19 cellular contexts compared by ENCODE assay signal in the genomic region with DNA sequence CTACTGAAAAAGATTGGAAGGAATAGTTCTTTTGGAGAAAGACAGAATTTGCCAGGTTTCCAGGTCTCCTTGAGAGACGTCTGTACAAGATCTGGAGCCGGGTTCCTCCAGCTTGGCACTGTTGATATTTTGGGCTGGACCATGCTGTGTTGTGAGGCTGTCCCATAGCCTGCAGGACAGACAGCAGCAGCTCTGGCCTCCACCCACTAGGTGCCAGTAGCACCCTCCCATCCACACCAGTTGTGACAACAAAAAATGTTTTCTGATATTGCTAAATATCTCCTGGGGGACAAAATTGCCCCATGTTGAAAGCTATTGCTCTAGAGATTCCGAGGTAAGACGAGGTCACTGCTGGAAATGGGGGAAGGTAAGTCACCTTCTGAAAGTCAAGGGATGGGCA.
DNase-seq lines count a peak whose midpoint lies in the region; FAIRE-seq and TF ChIP-seq lines count a peak whose summit lies in the region.
"Had no signal": no experiment of that assay in that cellular context is flagged by ENCODE, and none has a peak within 500 bp of the region (broad histone marks: within the 10 kb centered on the region; RNA-seq: fewer than 3 reads in every experiment).

No MANE protein-coding gene starts in this region.

- H3K4me1 Mint-ChIP-seq in Calu3 (ENCODE audit: low read depth, unreplicated experiment) (peaks cover 7% of the 10 kb centered on the region), endodermal cell (peaks cover 16% of the 10 kb centered on the region), immature natural killer cell (no peaks in the 10 kb centered on the region)
- H3K4me1 Mint-ChIP-seq: naive thymus-derived CD4-positive, alpha-beta T cell had no signal

- TF ChIP-seq POLR2A in H54 (IDR thresholded peaks at IDR 0.05; ENCODE audit: low read depth, low read length), result no peak
- no peak for TF ChIP-seq POLR2A in suprapubic skin (IDR thresholded peaks at IDR 0.05)

- intact Hi-C loops in Calu3 (cut with micrococcal nuclease; ENCODE audit: unreplicated experiment), result loop anchor here (1.0 to 5.0 kb wide), 2 partner anchors 134 to 356 kb away; no protein-coding TSS in a partner anchor

- H3K4me3 ChIP-seq in endodermal cell (ENCODE audit: low read length) (no peak overlapping the region), suprapubic skin (no peak overlapping the region)
- H3K4me3 ChIP-seq: cardiac muscle cell, heart right ventricle had no signal

- no peak overlapping the region for H3K4me3 Mint-ChIP-seq in Calu3 (ENCODE audit: low read depth, unreplicated experiment)
- H3K4me3 Mint-ChIP-seq in endodermal cell, result no peak overlapping the region
- no peak overlapping the region for H3K4me3 Mint-ChIP-seq in immature natural killer cell
- H3K4me3 Mint-ChIP-seq: CD4-positive, alpha-beta T cell; naive thymus-derived CD4-positive, alpha-beta T cell had no signal

- 91 to 100% methylated on average over 2 to 4 of the region's 4 CpGs for WGBS in endodermal cell (ENCODE audit: insufficient coverage in 1 of 2, insufficient read length in 1 of 2), 2 experiments
- whole genome bisulfite sequencing in suprapubic skin, result 67% methylated on average over 4 of the region's 4 CpGs

- no peaks in the 10 kb centered on the region for H3K36me3 ChIP-seq in endodermal cell (ENCODE audit: control insufficient read depth, insufficient read depth, low read length)
- H3K36me3 ChIP-seq in suprapubic skin, result no peaks in the 10 kb centered on the region
- H3K36me3 ChIP-seq: cardiac muscle cell, heart right ventricle had no signal

- H3K9ac ChIP-seq in endodermal cell (ENCODE audit: extremely low read depth, low read length, poor library complexity, severe bottlenecking), result no peak overlapping the region
- H3K9ac ChIP-seq: KMS-11 had no signal

- DNase-seq in Calu3 (peak; percentile 45), GM13977 (ENCODE audit: low spot score) (no peak), NCI-H69 (lab: John Stamatoyannopoulos, UW) (peak; percentile 16), endodermal cell (no peak), H54 (ENCODE audit: insufficient read length, low spot score) (no peak), suprapubic skin (ENCODE audit: low spot score in 2 of 2) (no peak), immature natural killer cell (no peak)
- DNase-seq in activated T-cell treated with anti-CD3 and anti-CD28 coated beads, Interleukin-2, amount 50 U/mL, for 1 hour, result no peak
- DNase-seq: activated CD8-positive, alpha-beta memory T cell treated with anti-CD3 and anti-CD28 coated beads for 24 hours; activated naive CD4-positive, alpha-beta T cell; CD4-positive, alpha-beta T cell; heart right ventricle; left ventricle myocardium superior; naive thymus-derived CD4-positive, alpha-beta T cell; NCI-H2081 treated with DMSO at 0.1 percent for 48 hours; T-helper 2 cell had no signal

- no peak for TF ChIP-seq EP300 in suprapubic skin (IDR thresholded peaks at IDR 0.05)

- H3K9me3 Mint-ChIP-seq in Calu3 (ENCODE audit: low read depth, unreplicated experiment) (no peaks in the 10 kb centered on the region), endodermal cell (no peaks in the 10 kb centered on the region), immature natural killer cell (no peaks in the 10 kb centered on the region)
- H3K9me3 Mint-ChIP-seq: CD4-positive, alpha-beta T cell had no signal

- in situ Hi-C loops in GM13977 (cut with MboI; ENCODE audit: low pct_unique_long_range_greater_than_20kb, low sequenced_read_pairs, unreplicated experiment), result no loop called here

- BruUV-seq in Calu3 (replicated peaks; lab: Mats Ljungman, UMichigan), result no TSS peak

- H3K27me3 ChIP-seq in endodermal cell (ENCODE audit: control insufficient read depth, insufficient read depth, low read length, poor library complexity, severe bottlenecking), result no peaks in the 10 kb centered on the region
- no peaks in the 10 kb centered on the region for H3K27me3 ChIP-seq in suprapubic skin
- H3K27me3 ChIP-seq: cardiac muscle cell, heart right ventricle had no signal

- H3K4me1 ChIP-seq in endodermal cell (ENCODE audit: control insufficient read depth, insufficient read depth, low read length) (no peaks in the 10 kb centered on the region), suprapubic skin (no peaks in the 10 kb centered on the region)

- H3K9me3 ChIP-seq in endodermal cell (ENCODE audit: control insufficient read depth, low read length), result no peaks in the 10 kb centered on the region
- H3K9me3 ChIP-seq in suprapubic skin, result no peaks in the 10 kb centered on the region
- H3K9me3 ChIP-seq: heart right ventricle had no signal

- no peak for TF ChIP-seq CTCF in Calu3 (IDR thresholded peaks at IDR 0.05; ENCODE audit: unreplicated experiment)
- TF ChIP-seq CTCF in GM13977 (IDR thresholded peaks at IDR 0.05; ENCODE audit: extremely low read depth, insufficient read depth, missing control alignments), result peak; percentile 38
- TF ChIP-seq CTCF in endodermal cell (conservative IDR thresholded peaks at IDR 0.05), result peak; percentile 58
- no peak for TF ChIP-seq CTCF in suprapubic skin (IDR thresholded peaks at IDR 0.05)

- no peak overlapping the region for H3K27ac Mint-ChIP-seq in Calu3 (ENCODE audit: unreplicated experiment)
- no peak overlapping the region for H3K27ac Mint-ChIP-seq in endodermal cell
- H3K27ac Mint-ChIP-seq in immature natural killer cell, result no peak overlapping the region
- H3K27ac Mint-ChIP-seq: CD4-positive, alpha-beta T cell; naive thymus-derived CD4-positive, alpha-beta T cell had no signal

- no peak for FAIRE-seq in H54 (lab: Jason Lieb, UNC)
- FAIRE-seq: endometrium had no signal

- H3K27me3 Mint-ChIP-seq in Calu3 (ENCODE audit: unreplicated experiment) (no peaks in the 10 kb centered on the region), endodermal cell (ENCODE audit: insufficient read depth) (peaks cover 2% of the 10 kb centered on the region), immature natural killer cell (ENCODE audit: low read depth in 3 of 3) (peaks cover 0 to 4% (median 2%) of the 10 kb centered on the region in 3 donors)
- H3K27me3 Mint-ChIP-seq: CD4-positive, alpha-beta T cell had no signal

- CTCF ChIA-PET in Calu3 (lab: Charles Lee), result no interaction called here

- H3K36me3 Mint-ChIP-seq in Calu3 (ENCODE audit: insufficient read depth, unreplicated experiment) (no peaks in the 10 kb centered on the region), endodermal cell (ENCODE audit: low read depth) (no peaks in the 10 kb centered on the region), immature natural killer cell (no peaks in the 10 kb centered on the region)
- H3K36me3 Mint-ChIP-seq: naive thymus-derived CD4-positive, alpha-beta T cell had no signal

- H3K27ac ChIP-seq in endodermal cell (ENCODE audit: low read depth, low read length) (no peak overlapping the region), suprapubic skin (no peak overlapping the region)
- H3K27ac ChIP-seq: cardiac muscle cell, heart right ventricle, KMS-11 had no signal

Comparison
In these comparisons a context has a peak if more than half of its experiments do, and no peak if none do; other contexts are left out.
1. DNase-seq: peak in Calu3 (single experiment) and NCI-H69 (single experiment); none in GM13977 (single experiment), endodermal cell (single experiment), H54 (single experiment), suprapubic skin (0 of 2), activated T-cell treated with anti-CD3 and anti-CD28 coated beads, Interleukin-2, amount 50 U/mL, for 1 hour (single experiment) and immature natural killer cell (0 of 3).
2. CTCF ChIP-seq: peak in GM13977 (single experiment) and endodermal cell (single experiment); none in Calu3 (single experiment) and suprapubic skin (0 of 2).